ENCODE assay signal across 9 cellular contexts in genomic region chr17:39027037-39027436, GRCh38. TPM values are rescaled to one million over a fixed set of nuclear protein-coding genes. Genes with fewer than 3 reads are reported as not detected.
DNase-seq lines count a peak whose midpoint lies in the region; ATAC-seq lines count a peak whose summit lies in the region.
"Had no signal": no experiment of that assay in that cellular context is flagged by ENCODE, and none has a peak within 500 bp of the region (broad histone marks: within the 10 kb centered on the region; RNA-seq: fewer than 3 reads in every experiment).

No MANE protein-coding gene starts in this region.

- no peak for ATAC-seq in HG03039 (IDR thresholded peaks at IDR 0.05; ENCODE audit: unreplicated experiment)

- no peak overlapping the region for H2AFZ ChIP-seq in mesenchymal stem cell (ENCODE audit: low read depth, low read length)

- no peak overlapping the region for H2AK5ac ChIP-seq in mesenchymal stem cell (ENCODE audit: low read length, severe bottlenecking)

- H3K23ac ChIP-seq in mesenchymal stem cell (ENCODE audit: low read length in 2 of 2): peak overlapping the region in 1 of 2 experiments; percentile 5

- no peak overlapping the region for H4K91ac ChIP-seq in mesenchymal stem cell (ENCODE audit: low read length)

- 4% methylated on average over 25 of the region's 25 CpGs for WGBS in mesenchymal stem cell
- 1% methylated on average over 25 of the region's 25 CpGs for WGBS in thymus

- no peak overlapping the region for H3K27ac ChIP-seq in mesenchymal stem cell (ENCODE audit: low read length, poor library complexity, severe bottlenecking)
- H3K27ac ChIP-seq in thymus (ENCODE audit: low read depth): no peak overlapping the region
- H3K27ac ChIP-seq: SJSA1 had no signal

- H3K79me1 ChIP-seq in mesenchymal stem cell (replicated peaks; ENCODE audit: low read length, poor library complexity, severe bottlenecking): no peaks in the 10 kb centered on the region

- peaks cover 13 to 31% of the 10 kb centered on the region in 2 experiments for H3K27me3 ChIP-seq in mesenchymal stem cell (ENCODE audit: control insufficient read depth in 1 of 2, insufficient read depth in 1 of 2, low read length in 2 of 2)
- peaks cover 12% of the 10 kb centered on the region for H3K27me3 ChIP-seq in thymus (ENCODE audit: control insufficient read depth, insufficient read depth)

- peak overlapping the region; percentile 74 for H2BK15ac ChIP-seq in mesenchymal stem cell (ENCODE audit: low read depth, poor library complexity, severe bottlenecking)

- H2BK120ac ChIP-seq in mesenchymal stem cell (ENCODE audit: low read depth, low read length): no peak overlapping the region

- H3K18ac ChIP-seq in mesenchymal stem cell (ENCODE audit: low read depth in 1 of 2, low read length in 2 of 2): no peak overlapping the region

- H3K36me3 ChIP-seq in mesenchymal stem cell (ENCODE audit: control insufficient read depth in 1 of 2, insufficient read depth in 2 of 2, low read depth in 1 of 2, low read length in 2 of 2) (no peaks in the 10 kb centered on the region), thymus (ENCODE audit: control insufficient read depth, insufficient read depth) (no peaks in the 10 kb centered on the region)
- H3K36me3 ChIP-seq: SJSA1 had no signal

- no peak overlapping the region for H2BK5ac ChIP-seq in mesenchymal stem cell (ENCODE audit: low read depth, low read length, poor library complexity, severe bottlenecking)

- DNase-seq in DMS53 (lab: John Stamatoyannopoulos, UW): peak; percentile 56
- no peak for DNase-seq in DMS53 treated with DMSO at 0.1 percent for 48 hours (lab: John Stamatoyannopoulos, UW; ENCODE audit: unreplicated experiment)
- DNase-seq in NCI-H69 (lab: John Stamatoyannopoulos, UW): peak; percentile 95
- peak; percentile 15 for DNase-seq in dermis blood vessel endothelial cell
- no peak for DNase-seq in mesenchymal stem cell
- no peak for DNase-seq in AML-193 (lab: John Stamatoyannopoulos, UW)

- peak overlapping the region; percentile 79 for H3K4me2 ChIP-seq in mesenchymal stem cell (ENCODE audit: low read length, poor library complexity, severe bottlenecking)

- H3K4me3 ChIP-seq in mesenchymal stem cell (ENCODE audit: insufficient read depth in 1 of 2, low read depth in 1 of 2, low read length in 2 of 2) (peak overlapping the region in 1 of 2 experiments; percentile 77), thymus (ENCODE audit: low read length) (peak overlapping the region; percentile 21)
- H3K4me3 ChIP-seq: SJSA1 had no signal

- peak overlapping the region; percentile 69 for H3K9ac ChIP-seq in mesenchymal stem cell (ENCODE audit: low read length)

- no peak overlapping the region for H4K8ac ChIP-seq in mesenchymal stem cell (ENCODE audit: low read length)

- H3K14ac ChIP-seq in mesenchymal stem cell (ENCODE audit: low read length in 2 of 2): peak overlapping the region in 1 of 2 experiments; percentile 82

- peak overlapping the region in 1 of 2 experiments; percentile 48 for H2BK12ac ChIP-seq in mesenchymal stem cell (ENCODE audit: low read length in 2 of 2)

- H3K9me3 ChIP-seq in mesenchymal stem cell (ENCODE audit: control insufficient read depth, low read length) (no peaks in the 10 kb centered on the region), thymus (ENCODE audit: control insufficient read depth) (no peaks in the 10 kb centered on the region)
- H3K9me3 ChIP-seq: SJSA1 had no signal

- H3K4ac ChIP-seq in mesenchymal stem cell (ENCODE audit: low read depth in 1 of 2, low read length in 2 of 2): no peak overlapping the region

- H3K4me1 ChIP-seq in mesenchymal stem cell (ENCODE audit: control insufficient read depth, insufficient read depth, low read depth, low read length) (peaks cover 5% of the 10 kb centered on the region), thymus (ENCODE audit: control insufficient read depth, insufficient read depth, low read length) (no peaks in the 10 kb centered on the region)
- H3K4me1 ChIP-seq: SJSA1 had no signal

RNA-seq across cellular contexts. Expression of gene FBXO47, which starts 59.8 kb away (rescaled TPM):
- total RNA-seq in dermis blood vessel endothelial cell: not detected in 2 replicates
- polyA plus RNA-seq in mesenchymal stem cell (2013, experiment 1 of 2): not detected
- not detected for polyA plus RNA-seq in mesenchymal stem cell (2013, experiment 2 of 2)
- not detected for polyA plus RNA-seq in thymus
- total RNA-seq: SJSA1 had no signal

Comparison
In these comparisons a context has a peak if more than half of its experiments do, and no peak if none do; other contexts are left out.
1. DNase-seq: peak in DMS53 (single experiment), NCI-H69 (single experiment) and dermis blood vessel endothelial cell (single experiment); none in DMS53 treated with DMSO at 0.1 percent for 48 hours (single experiment), mesenchymal stem cell (single experiment) and AML-193 (0 of 2).